ENCODE assay signal across 1 cellular context in the genomic region with DNA sequence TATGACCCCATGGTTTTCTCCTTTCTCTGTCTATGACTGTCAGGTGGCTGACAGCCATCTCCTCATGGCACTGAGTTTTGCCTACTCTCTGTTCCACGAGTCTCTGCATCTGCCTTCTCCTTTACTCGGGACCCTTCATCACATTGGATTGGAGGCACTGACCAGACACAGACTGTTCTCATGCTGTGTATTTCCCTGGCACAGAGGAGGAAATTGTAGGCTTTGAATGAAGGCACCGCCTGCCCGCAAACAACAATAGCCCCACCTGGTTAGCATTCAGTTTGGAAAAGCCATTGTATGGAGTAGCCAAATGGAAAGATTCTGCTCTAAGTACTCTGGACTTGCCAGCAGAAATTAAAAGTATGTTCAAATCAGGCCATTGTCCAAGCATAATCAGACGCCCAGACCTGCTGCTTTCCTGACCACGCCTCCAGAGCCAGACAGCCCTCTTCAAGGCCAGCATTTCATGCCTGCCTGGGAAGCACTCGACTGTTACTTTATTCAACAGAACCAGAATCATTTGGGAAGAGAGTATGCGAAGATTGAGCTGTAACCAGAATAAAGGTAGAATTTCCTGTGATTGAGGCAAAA.
TF ChIP-seq lines count a peak whose summit lies in the region.

No MANE protein-coding gene starts in this region.

TF ChIP-seq in WTC11, 78 proteins besides CTCF, POLR2A, EP300 and RAD21 (continued from another document):
- TF ChIP-seq GABPB1 (CRISPR knock-in tag; IDR thresholded peaks at IDR 0.05) (no peak), NR2C2 (CRISPR knock-in tag; IDR thresholded peaks at IDR 0.05) (no peak), JUN (CRISPR knock-in tag; IDR thresholded peaks at IDR 0.05) (no peak), ZNF138 (CRISPR knock-in tag; conservative IDR thresholded peaks at IDR 0.05) (no peak), NFATC4 (CRISPR knock-in tag; IDR thresholded peaks at IDR 0.05) (no peak), NFE2L1 (CRISPR knock-in tag; IDR thresholded peaks at IDR 0.05) (no peak), ZNF121 (CRISPR knock-in tag; IDR thresholded peaks at IDR 0.05) (no peak), ZNF396 (CRISPR knock-in tag; IDR thresholded peaks at IDR 0.05; ENCODE audit: borderline replicate concordance) (no peak)
- TF ChIP-seq, protein P1, sequence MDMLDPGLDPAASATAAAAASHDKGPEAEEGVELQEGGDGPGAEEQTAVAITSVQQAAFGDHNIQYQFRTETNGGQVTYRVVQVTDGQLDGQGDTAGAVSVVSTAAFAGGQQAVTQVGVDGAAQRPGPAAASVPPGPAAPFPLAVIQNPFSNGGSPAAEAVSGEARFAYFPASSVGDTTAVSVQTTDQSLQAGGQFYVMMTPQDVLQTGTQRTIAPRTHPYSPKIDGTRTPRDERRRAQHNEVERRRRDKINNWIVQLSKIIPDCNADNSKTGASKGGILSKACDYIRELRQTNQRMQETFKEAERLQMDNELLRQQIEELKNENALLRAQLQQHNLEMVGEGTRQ (CRISPR knock-in tag; IDR thresholded peaks at IDR 0.05) = no peak
- TF ChIP-seq, protein P2, sequence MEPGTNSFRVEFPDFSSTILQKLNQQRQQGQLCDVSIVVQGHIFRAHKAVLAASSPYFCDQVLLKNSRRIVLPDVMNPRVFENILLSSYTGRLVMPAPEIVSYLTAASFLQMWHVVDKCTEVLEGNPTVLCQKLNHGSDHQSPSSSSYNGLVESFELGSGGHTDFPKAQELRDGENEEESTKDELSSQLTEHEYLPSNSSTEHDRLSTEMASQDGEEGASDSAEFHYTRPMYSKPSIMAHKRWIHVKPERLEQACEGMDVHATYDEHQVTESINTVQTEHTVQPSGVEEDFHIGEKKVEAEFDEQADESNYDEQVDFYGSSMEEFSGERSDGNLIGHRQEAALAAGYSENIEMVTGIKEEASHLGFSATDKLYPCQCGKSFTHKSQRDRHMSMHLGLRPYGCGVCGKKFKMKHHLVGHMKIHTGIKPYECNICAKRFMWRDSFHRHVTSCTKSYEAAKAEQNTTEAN (CRISPR knock-in tag; IDR thresholded peaks at IDR 0.05) = no peak
- TF ChIP-seq, protein P3, sequence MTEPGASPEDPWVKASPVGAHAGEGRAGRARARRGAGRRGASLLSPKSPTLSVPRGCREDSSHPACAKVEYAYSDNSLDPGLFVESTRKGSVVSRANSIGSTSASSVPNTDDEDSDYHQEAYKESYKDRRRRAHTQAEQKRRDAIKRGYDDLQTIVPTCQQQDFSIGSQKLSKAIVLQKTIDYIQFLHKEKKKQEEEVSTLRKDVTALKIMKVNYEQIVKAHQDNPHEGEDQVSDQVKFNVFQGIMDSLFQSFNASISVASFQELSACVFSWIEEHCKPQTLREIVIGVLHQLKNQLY (CRISPR knock-in tag; IDR thresholded peaks at IDR 0.05) = no peak
- TF ChIP-seq, protein P4, sequence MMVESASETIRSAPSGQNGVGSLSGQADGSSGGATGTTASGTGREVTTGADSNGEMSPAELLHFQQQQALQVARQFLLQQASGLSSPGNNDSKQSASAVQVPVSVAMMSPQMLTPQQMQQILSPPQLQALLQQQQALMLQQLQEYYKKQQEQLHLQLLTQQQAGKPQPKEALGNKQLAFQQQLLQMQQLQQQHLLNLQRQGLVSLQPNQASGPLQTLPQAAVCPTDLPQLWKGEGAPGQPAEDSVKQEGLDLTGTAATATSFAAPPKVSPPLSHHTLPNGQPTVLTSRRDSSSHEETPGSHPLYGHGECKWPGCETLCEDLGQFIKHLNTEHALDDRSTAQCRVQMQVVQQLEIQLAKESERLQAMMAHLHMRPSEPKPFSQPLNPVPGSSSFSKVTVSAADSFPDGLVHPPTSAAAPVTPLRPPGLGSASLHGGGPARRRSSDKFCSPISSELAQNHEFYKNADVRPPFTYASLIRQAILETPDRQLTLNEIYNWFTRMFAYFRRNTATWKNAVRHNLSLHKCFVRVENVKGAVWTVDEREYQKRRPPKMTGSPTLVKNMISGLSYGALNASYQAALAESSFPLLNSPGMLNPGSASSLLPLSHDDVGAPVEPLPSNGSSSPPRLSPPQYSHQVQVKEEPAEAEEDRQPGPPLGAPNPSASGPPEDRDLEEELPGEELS (CRISPR knock-in tag; IDR thresholded peaks at IDR 0.05) = no peak
- TF ChIP-seq, protein P5, sequence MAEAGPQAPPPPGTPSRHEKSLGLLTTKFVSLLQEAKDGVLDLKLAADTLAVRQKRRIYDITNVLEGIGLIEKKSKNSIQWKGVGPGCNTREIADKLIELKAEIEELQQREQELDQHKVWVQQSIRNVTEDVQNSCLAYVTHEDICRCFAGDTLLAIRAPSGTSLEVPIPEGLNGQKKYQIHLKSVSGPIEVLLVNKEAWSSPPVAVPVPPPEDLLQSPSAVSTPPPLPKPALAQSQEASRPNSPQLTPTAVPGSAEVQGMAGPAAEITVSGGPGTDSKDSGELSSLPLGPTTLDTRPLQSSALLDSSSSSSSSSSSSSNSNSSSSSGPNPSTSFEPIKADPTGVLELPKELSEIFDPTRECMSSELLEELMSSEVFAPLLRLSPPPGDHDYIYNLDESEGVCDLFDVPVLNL (CRISPR knock-in tag; IDR thresholded peaks at IDR 0.05; ENCODE audit: borderline replicate concordance, low read depth) = no peak
- TF ChIP-seq, protein P6, sequence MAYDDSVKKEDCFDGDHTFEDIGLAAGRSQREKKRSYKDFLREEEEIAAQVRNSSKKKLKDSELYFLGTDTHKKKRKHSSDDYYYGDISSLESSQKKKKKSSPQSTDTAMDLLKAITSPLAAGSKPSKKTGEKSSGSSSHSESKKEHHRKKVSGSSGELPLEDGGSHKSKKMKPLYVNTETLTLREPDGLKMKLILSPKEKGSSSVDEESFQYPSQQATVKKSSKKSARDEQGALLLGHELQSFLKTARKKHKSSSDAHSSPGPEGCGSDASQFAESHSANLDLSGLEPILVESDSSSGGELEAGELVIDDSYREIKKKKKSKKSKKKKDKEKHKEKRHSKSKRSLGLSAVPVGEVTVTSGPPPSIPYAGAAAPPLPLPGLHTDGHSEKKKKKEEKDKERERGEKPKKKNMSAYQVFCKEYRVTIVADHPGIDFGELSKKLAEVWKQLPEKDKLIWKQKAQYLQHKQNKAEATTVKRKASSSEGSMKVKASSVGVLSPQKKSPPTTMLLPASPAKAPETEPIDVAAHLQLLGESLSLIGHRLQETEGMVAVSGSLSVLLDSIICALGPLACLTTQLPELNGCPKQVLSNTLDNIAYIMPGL (CRISPR knock-in tag; IDR thresholded peaks at IDR 0.05) = no peak
